1 cellular context compared by ENCODE assay signal in genomic region chr12:53005986-53006809, GRCh38.
A peak's percentile ranks its signal among the peaks of the same experiment; 100 is the strongest.
TF ChIP-seq lines count a peak whose summit lies in the region.

A gene with protein sequence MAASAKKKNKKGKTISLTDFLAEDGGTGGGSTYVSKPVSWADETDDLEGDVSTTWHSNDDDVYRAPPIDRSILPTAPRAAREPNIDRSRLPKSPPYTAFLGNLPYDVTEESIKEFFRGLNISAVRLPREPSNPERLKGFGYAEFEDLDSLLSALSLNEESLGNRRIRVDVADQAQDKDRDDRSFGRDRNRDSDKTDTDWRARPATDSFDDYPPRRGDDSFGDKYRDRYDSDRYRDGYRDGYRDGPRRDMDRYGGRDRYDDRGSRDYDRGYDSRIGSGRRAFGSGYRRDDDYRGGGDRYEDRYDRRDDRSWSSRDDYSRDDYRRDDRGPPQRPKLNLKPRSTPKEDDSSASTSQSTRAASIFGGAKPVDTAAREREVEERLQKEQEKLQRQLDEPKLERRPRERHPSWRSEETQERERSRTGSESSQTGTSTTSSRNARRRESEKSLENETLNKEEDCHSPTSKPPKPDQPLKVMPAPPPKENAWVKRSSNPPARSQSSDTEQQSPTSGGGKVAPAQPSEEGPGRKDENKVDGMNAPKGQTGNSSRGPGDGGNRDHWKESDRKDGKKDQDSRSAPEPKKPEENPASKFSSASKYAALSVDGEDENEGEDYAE (plus strand): TSS chr12:53006456. CDS start chr12:53006484, 28 bp downstream.

TF ChIP-seq in H1, 55 proteins besides CTCF, POLR2A, EP300 and RAD21:
- TF ChIP-seq ATF2 (IDR thresholded peaks at IDR 0.05; ENCODE audit: low read length) (peak; percentile 59; the same call in 1 of the 2 replicates), MAFK (IDR thresholded peaks at IDR 0.05; ENCODE audit: low read depth, low read length) (no peak), KDM1A (IDR thresholded peaks at IDR 0.05; ENCODE audit: borderline replicate concordance, low read length) (peak; percentile 36; the same call in 1 of the 2 replicates), PHF8 (conservative IDR thresholded peaks at IDR 0.05; ENCODE audit: low read depth, low read length) (peak; percentile 88), CHD1 (IDR thresholded peaks at IDR 0.05; ENCODE audit: low read depth, low read length) (peak; percentile 68; the same call in 1 of the 2 replicates), FOSL1 (IDR thresholded peaks at IDR 0.05; ENCODE audit: insufficient read depth, low read depth, low read length) (no peak), RNF2 (IDR thresholded peaks at IDR 0.05; ENCODE audit: borderline replicate concordance, low read depth, low read length, missing control alignments, poor library complexity, severe bottlenecking) (no peak), POU5F1 (IDR thresholded peaks at IDR 0.05; ENCODE audit: low read depth, low read length) (no peak), RXRA (IDR thresholded peaks at IDR 0.05; ENCODE audit: insufficient read depth, low read depth, low read length) (no peak), SIN3A (conservative IDR thresholded peaks at IDR 0.05 in 1 of 2, IDR thresholded peaks at IDR 0.05 in 1 of 2; ENCODE audit: low read depth in 1 of 2, low read length in 2 of 2) (peak in 1 of 2 experiments; percentile 71; a peak in 2 of 4 replicates), USF2 (IDR thresholded peaks at IDR 0.05; ENCODE audit: low read length) (peak; percentile 90), CREB1 (IDR thresholded peaks at IDR 0.05) (peak; percentile 88), ASH2L (IDR thresholded peaks at IDR 0.05; ENCODE audit: low read length) (peak; percentile 91), CTBP2 (IDR thresholded peaks at IDR 0.05; ENCODE audit: borderline replicate concordance, insufficient read depth, insufficient read length, low read length) (no peak), TEAD4 (IDR thresholded peaks at IDR 0.05; ENCODE audit: low read depth, low read length) (no peak), ATF3 (IDR thresholded peaks at IDR 0.05; ENCODE audit: insufficient read depth, low read depth, low read length) (peak; percentile 69), CHD2 (IDR thresholded peaks at IDR 0.05; ENCODE audit: low read length) (no peak), POLR2AphosphoS5 (IDR thresholded peaks at IDR 0.05; ENCODE audit: low read depth, low read length) (no peak; the same call in none of the 2 replicates), HDAC2 (IDR thresholded peaks at IDR 0.05; ENCODE audit: borderline replicate concordance in 1 of 2, low read depth in 2 of 2, low read length in 2 of 2) (no peak), KDM4A (IDR thresholded peaks at IDR 0.05; ENCODE audit: low read depth, low read length, severe bottlenecking) (peak; percentile 9), TAF7 (optimal IDR thresholded peaks at IDR 0.05; ENCODE audit: borderline replicate concordance, low read depth, low read length) (peak; percentile 96), SP4 (IDR thresholded peaks at IDR 0.05; ENCODE audit: low read length) (peak; percentile 69; the same call in 1 of the 2 replicates), TAF1 (IDR thresholded peaks at IDR 0.05; ENCODE audit: low read depth, low read length) (peak; percentile 96), RBBP5 (IDR thresholded peaks at IDR 0.05; ENCODE audit: borderline replicate concordance, low read depth, low read length) (peak; percentile 39; the same call in 1 of the 2 replicates), TBP (IDR thresholded peaks at IDR 0.05; ENCODE audit: low read depth, low read length) (peak; percentile 90), CBX8 (IDR thresholded peaks at IDR 0.05; ENCODE audit: borderline replicate concordance, low read depth, low read length) (no peak), E2F6 (IDR thresholded peaks at IDR 0.05) (peak; percentile 67), JUN (IDR thresholded peaks at IDR 0.05; ENCODE audit: low read depth, low read length) (no peak), BACH1 (IDR thresholded peaks at IDR 0.05; ENCODE audit: low read length) (no peak), GTF2F1 (IDR thresholded peaks at IDR 0.05; ENCODE audit: borderline replicate concordance, low read depth, low read length) (peak; percentile 76; the same call in 1 of the 2 replicates), CEBPB (IDR thresholded peaks at IDR 0.05; ENCODE audit: low read depth, low read length) (peak; percentile 23; the same call in 1 of the 2 replicates), NRF1 (IDR thresholded peaks at IDR 0.05; ENCODE audit: low read depth, low read length) (peak; percentile 25; the same call in 1 of the 2 replicates), SIRT6 (IDR thresholded peaks at IDR 0.05; ENCODE audit: low read length) (no peak), NANOG (IDR thresholded peaks at IDR 0.05; ENCODE audit: insufficient read depth, low read depth, low read length, poor library complexity, severe bottlenecking) (no peak), SAP30 (IDR thresholded peaks at IDR 0.05; ENCODE audit: insufficient read depth, insufficient replicate concordance, low read length) (peak; percentile 10), ZNF274 (IDR thresholded peaks at IDR 0.05; ENCODE audit: borderline replicate concordance, extremely low read depth, low read length) (no peak), SUZ12 (IDR thresholded peaks at IDR 0.05; ENCODE audit: low read length) (no peak), CBX5 (IDR thresholded peaks at IDR 0.05; ENCODE audit: low read depth, low read length) (no peak), SP2 (IDR thresholded peaks at IDR 0.05; ENCODE audit: low read length) (no peak), BCL11A (IDR thresholded peaks at IDR 0.05; ENCODE audit: low read depth in 2 of 2, low read length in 2 of 2) (no peak), KDM5A (IDR thresholded peaks at IDR 0.05; ENCODE audit: low read length) (peak; percentile 92), SP1 (IDR thresholded peaks at IDR 0.05; ENCODE audit: low read depth, low read length) (peak; percentile 39; the same call in 1 of the 2 replicates), EZH2 (IDR thresholded peaks at IDR 0.05; ENCODE audit: low read depth, low read length, severe bottlenecking) (no peak), BRCA1 (IDR thresholded peaks at IDR 0.05; ENCODE audit: low read depth, low read length) (no peak), EGR1 (IDR thresholded peaks at IDR 0.05; ENCODE audit: borderline replicate concordance, low read depth, low read length) (no peak), TCF12 (IDR thresholded peaks at IDR 0.05; ENCODE audit: low read depth, low read length) (no peak), SRF (IDR thresholded peaks at IDR 0.05; ENCODE audit: low read depth, low read length) (no peak), YY1 (IDR thresholded peaks at IDR 0.05; ENCODE audit: low read depth, low read length) (peak; percentile 97), HDAC6 (IDR thresholded peaks at IDR 0.05; ENCODE audit: low read depth, low read length) (no peak), GABPA (IDR thresholded peaks at IDR 0.05; ENCODE audit: borderline replicate concordance, insufficient read depth, low read length) (no peak), SIX5 (IDR thresholded peaks at IDR 0.05; ENCODE audit: low read depth, low read length) (no peak), JUND (IDR thresholded peaks at IDR 0.05; ENCODE audit: low read length) (no peak), RFX5 (IDR thresholded peaks at IDR 0.05; ENCODE audit: borderline replicate concordance, low read depth, low read length) (no peak)
- TF ChIP-seq, protein P1, sequence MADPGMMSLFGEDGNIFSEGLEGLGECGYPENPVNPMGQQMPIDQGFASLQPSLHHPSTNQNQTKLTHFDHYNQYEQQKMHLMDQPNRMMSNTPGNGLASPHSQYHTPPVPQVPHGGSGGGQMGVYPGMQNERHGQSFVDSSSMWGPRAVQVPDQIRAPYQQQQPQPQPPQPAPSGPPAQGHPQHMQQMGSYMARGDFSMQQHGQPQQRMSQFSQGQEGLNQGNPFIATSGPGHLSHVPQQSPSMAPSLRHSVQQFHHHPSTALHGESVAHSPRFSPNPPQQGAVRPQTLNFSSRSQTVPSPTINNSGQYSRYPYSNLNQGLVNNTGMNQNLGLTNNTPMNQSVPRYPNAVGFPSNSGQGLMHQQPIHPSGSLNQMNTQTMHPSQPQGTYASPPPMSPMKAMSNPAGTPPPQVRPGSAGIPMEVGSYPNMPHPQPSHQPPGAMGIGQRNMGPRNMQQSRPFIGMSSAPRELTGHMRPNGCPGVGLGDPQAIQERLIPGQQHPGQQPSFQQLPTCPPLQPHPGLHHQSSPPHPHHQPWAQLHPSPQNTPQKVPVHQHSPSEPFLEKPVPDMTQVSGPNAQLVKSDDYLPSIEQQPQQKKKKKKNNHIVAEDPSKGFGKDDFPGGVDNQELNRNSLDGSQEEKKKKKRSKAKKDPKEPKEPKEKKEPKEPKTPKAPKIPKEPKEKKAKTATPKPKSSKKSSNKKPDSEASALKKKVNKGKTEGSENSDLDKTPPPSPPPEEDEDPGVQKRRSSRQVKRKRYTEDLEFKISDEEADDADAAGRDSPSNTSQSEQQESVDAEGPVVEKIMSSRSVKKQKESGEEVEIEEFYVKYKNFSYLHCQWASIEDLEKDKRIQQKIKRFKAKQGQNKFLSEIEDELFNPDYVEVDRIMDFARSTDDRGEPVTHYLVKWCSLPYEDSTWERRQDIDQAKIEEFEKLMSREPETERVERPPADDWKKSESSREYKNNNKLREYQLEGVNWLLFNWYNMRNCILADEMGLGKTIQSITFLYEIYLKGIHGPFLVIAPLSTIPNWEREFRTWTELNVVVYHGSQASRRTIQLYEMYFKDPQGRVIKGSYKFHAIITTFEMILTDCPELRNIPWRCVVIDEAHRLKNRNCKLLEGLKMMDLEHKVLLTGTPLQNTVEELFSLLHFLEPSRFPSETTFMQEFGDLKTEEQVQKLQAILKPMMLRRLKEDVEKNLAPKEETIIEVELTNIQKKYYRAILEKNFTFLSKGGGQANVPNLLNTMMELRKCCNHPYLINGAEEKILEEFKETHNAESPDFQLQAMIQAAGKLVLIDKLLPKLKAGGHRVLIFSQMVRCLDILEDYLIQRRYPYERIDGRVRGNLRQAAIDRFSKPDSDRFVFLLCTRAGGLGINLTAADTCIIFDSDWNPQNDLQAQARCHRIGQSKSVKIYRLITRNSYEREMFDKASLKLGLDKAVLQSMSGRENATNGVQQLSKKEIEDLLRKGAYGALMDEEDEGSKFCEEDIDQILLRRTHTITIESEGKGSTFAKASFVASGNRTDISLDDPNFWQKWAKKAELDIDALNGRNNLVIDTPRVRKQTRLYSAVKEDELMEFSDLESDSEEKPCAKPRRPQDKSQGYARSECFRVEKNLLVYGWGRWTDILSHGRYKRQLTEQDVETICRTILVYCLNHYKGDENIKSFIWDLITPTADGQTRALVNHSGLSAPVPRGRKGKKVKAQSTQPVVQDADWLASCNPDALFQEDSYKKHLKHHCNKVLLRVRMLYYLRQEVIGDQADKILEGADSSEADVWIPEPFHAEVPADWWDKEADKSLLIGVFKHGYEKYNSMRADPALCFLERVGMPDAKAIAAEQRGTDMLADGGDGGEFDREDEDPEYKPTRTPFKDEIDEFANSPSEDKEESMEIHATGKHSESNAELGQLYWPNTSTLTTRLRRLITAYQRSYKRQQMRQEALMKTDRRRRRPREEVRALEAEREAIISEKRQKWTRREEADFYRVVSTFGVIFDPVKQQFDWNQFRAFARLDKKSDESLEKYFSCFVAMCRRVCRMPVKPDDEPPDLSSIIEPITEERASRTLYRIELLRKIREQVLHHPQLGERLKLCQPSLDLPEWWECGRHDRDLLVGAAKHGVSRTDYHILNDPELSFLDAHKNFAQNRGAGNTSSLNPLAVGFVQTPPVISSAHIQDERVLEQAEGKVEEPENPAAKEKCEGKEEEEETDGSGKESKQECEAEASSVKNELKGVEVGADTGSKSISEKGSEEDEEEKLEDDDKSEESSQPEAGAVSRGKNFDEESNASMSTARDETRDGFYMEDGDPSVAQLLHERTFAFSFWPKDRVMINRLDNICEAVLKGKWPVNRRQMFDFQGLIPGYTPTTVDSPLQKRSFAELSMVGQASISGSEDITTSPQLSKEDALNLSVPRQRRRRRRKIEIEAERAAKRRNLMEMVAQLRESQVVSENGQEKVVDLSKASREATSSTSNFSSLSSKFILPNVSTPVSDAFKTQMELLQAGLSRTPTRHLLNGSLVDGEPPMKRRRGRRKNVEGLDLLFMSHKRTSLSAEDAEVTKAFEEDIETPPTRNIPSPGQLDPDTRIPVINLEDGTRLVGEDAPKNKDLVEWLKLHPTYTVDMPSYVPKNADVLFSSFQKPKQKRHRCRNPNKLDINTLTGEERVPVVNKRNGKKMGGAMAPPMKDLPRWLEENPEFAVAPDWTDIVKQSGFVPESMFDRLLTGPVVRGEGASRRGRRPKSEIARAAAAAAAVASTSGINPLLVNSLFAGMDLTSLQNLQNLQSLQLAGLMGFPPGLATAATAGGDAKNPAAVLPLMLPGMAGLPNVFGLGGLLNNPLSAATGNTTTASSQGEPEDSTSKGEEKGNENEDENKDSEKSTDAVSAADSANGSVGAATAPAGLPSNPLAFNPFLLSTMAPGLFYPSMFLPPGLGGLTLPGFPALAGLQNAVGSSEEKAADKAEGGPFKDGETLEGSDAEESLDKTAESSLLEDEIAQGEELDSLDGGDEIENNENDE (IDR thresholded peaks at IDR 0.05; ENCODE audit: insufficient replicate concordance, low read length): no peak
- TF ChIP-seq, protein P2, sequence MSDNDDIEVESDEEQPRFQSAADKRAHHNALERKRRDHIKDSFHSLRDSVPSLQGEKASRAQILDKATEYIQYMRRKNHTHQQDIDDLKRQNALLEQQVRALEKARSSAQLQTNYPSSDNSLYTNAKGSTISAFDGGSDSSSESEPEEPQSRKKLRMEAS (IDR thresholded peaks at IDR 0.05): peak; percentile 89
